Comparison of ENCODE assay signal across 13 cellular contexts in genomic region chr19:35736913-35737886, GRCh38. TPM values are rescaled to one million over a fixed set of nuclear protein-coding genes. Genes with fewer than 3 reads are reported as not detected.
A peak's percentile ranks its signal among the peaks of the same experiment; 100 is the strongest.
DNase-seq lines count a peak whose midpoint lies in the region; ATAC-seq, FAIRE-seq and TF ChIP-seq lines count a peak whose summit lies in the region.
"Had no signal": no experiment of that assay in that cellular context is flagged by ENCODE, and none has a peak within 500 bp of the region (broad histone marks: within the 10 kb centered on the region; RNA-seq: fewer than 3 reads in every experiment).

No MANE protein-coding gene starts in this region.

- peaks cover 15% of the 10 kb centered on the region for H3K27me3 Mint-ChIP-seq in HFFc6 (ENCODE audit: insufficient read depth)
- no peaks in the 10 kb centered on the region for H3K27me3 Mint-ChIP-seq in activated naive CD8-positive, alpha-beta T cell treated with anti-CD3 and anti-CD28 coated beads for 36 hours
- H3K27me3 Mint-ChIP-seq: natural killer cell treated with Interleukin-12 subunit alpha and Interleukin-12 subunit beta and Interleukin-15 and Interleukin-18, amount 100 ng/mL, for 72 hours had no signal

- peaks cover 16% of the 10 kb centered on the region for H3K4me1 Mint-ChIP-seq in HFFc6 (ENCODE audit: low read depth)
- H3K4me1 Mint-ChIP-seq in activated naive CD8-positive, alpha-beta T cell treated with anti-CD3 and anti-CD28 coated beads for 36 hours, result peaks cover 24% of the 10 kb centered on the region

- H3K27ac Mint-ChIP-seq in HFFc6, result no peak overlapping the region
- H3K27ac Mint-ChIP-seq in activated naive CD8-positive, alpha-beta T cell treated with anti-CD3 and anti-CD28 coated beads for 36 hours, result peak overlapping the region; percentile 73

- no peak overlapping the region for H3K4me3 ChIP-seq in neutrophil (ENCODE audit: low read depth in 1 of 2, low read length in 1 of 2)

- no peaks in the 10 kb centered on the region for H3K9me3 Mint-ChIP-seq in HFFc6
- no peaks in the 10 kb centered on the region for H3K9me3 Mint-ChIP-seq in activated naive CD8-positive, alpha-beta T cell treated with anti-CD3 and anti-CD28 coated beads for 36 hours
- H3K9me3 Mint-ChIP-seq: natural killer cell treated with Interleukin-12 subunit alpha and Interleukin-12 subunit beta and Interleukin-15 and Interleukin-18, amount 100 ng/mL, for 72 hours had no signal

- ATAC-seq in HG03354 (IDR thresholded peaks at IDR 0.05; ENCODE audit: poor library complexity, severe bottlenecking, unreplicated experiment), result no peak
- ATAC-seq: natural killer cell treated with Interleukin-12 subunit alpha and Interleukin-12 subunit beta and Interleukin-15 and Interleukin-18, amount 100 ng/mL, for 72 hours had no signal

- no peak for FAIRE-seq in urothelium cell line (lab: Jason Lieb, UNC)

- H3K27ac ChIP-seq in neutrophil, result peak overlapping the region; percentile 19

- H3K9me3 ChIP-seq in neutrophil, result no peaks in the 10 kb centered on the region

- H3K36me3 ChIP-seq in neutrophil, result peaks cover 77% of the 10 kb centered on the region

- peaks cover 26 to 29% of the 10 kb centered on the region in 2 experiments for H3K4me1 ChIP-seq in neutrophil (ENCODE audit: control insufficient read depth in 1 of 2, insufficient read depth in 1 of 2, low read depth in 1 of 2, low read length in 1 of 2)

- peaks cover 9% of the 10 kb centered on the region for H3K36me3 Mint-ChIP-seq in HFFc6 (ENCODE audit: low read depth)
- peaks cover 30% of the 10 kb centered on the region for H3K36me3 Mint-ChIP-seq in activated naive CD8-positive, alpha-beta T cell treated with anti-CD3 and anti-CD28 coated beads for 36 hours

- TF ChIP-seq CTCF in HFFc6 (IDR thresholded peaks at IDR 0.05) (peak; percentile 60), neutrophil (IDR thresholded peaks at IDR 0.05) (no peak)

- no peaks in the 10 kb centered on the region for H3K27me3 ChIP-seq in neutrophil

- no peak overlapping the region for H3K4me3 Mint-ChIP-seq in HFFc6
- H3K4me3 Mint-ChIP-seq in activated naive CD8-positive, alpha-beta T cell treated with anti-CD3 and anti-CD28 coated beads for 36 hours, result no peak overlapping the region
- H3K4me3 Mint-ChIP-seq: natural killer cell treated with Interleukin-12 subunit alpha and Interleukin-12 subunit beta and Interleukin-15 and Interleukin-18, amount 100 ng/mL, for 72 hours had no signal

- DNase-seq in NCI-H82 (lab: John Stamatoyannopoulos, UW) (peak; percentile 14), NCI-H82 treated with DMSO at 0.1 percent for 48 hours (lab: John Stamatoyannopoulos, UW; ENCODE audit: unreplicated experiment) (no peak), HFFc6 (no peak), urothelium cell line (ENCODE audit: low spot score) (no peak), AG08395 (ENCODE audit: low spot score) (no peak)
- peak; percentile 31 for DNase-seq in activated naive CD8-positive, alpha-beta T cell treated with anti-CD3 and anti-CD28 coated beads for 36 hours
- DNase-seq: dermis blood vessel endothelial cell; NCI-H1436; SHP77; stimulated activated CD4-positive, alpha-beta T cell treated with anti-CD3 and anti-CD28 coated beads, Interleukin-2, amount 100 ng/mL, for 24 hours had no signal

RNA-seq across cellular contexts. Expression of gene IGFLR1, which starts 5.1 kb away (rescaled TPM):
- total RNA-seq in HFFc6 (2021; fragmentation: NEBNext Ultra II Directional; extraction: Animal tissue kit (Norgen Biotek cat#: 25700)), result 1 to 10 TPM in 4 of 6 experiments, under 1 TPM in 2; 0.76 to 2.8 (median 1.4) TPM
- total RNA-seq in activated naive CD8-positive, alpha-beta T cell treated with anti-CD3 and anti-CD28 coated beads for 36 hours, result 10 to 100 TPM; 79.2 to 80.6 TPM

RNA-seq across cellular contexts. Expression of gene U2AF1L4, which starts 8.0 kb away (rescaled TPM):
- total RNA-seq in HFFc6 (2021; fragmentation: NEBNext Ultra II Directional; extraction: Animal tissue kit (Norgen Biotek cat#: 25700)), result 10 to 100 TPM; 18.0 to 20.8 (median 18.7) TPM
- total RNA-seq in activated naive CD8-positive, alpha-beta T cell treated with anti-CD3 and anti-CD28 coated beads for 36 hours, result 10 to 100 TPM; 42.3 to 43.9 TPM

RNA-seq across cellular contexts. Expression of gene PSENEN, which starts 8.3 kb away (rescaled TPM):
- 10 to 100 TPM; 68.2 to 86.6 (median 74.9) TPM for total RNA-seq in HFFc6 (2021; fragmentation: NEBNext Ultra II Directional; extraction: Animal tissue kit (Norgen Biotek cat#: 25700))
- 10 to 100 TPM; 38.5 to 41.6 TPM for total RNA-seq in activated naive CD8-positive, alpha-beta T cell treated with anti-CD3 and anti-CD28 coated beads for 36 hours

RNA-seq across cellular contexts. Expression of gene LIN37, which starts 11.2 kb away (rescaled TPM):
- total RNA-seq in HFFc6 (2021; fragmentation: NEBNext Ultra II Directional; extraction: Animal tissue kit (Norgen Biotek cat#: 25700)), result 1 to 10 TPM; 6.0 to 9.9 (median 8.7) TPM
- 1 to 10 TPM; 5.1 to 7.0 TPM for total RNA-seq in activated naive CD8-positive, alpha-beta T cell treated with anti-CD3 and anti-CD28 coated beads for 36 hours

RNA-seq across cellular contexts. Expression of gene KMT2B, which starts 19.4 kb away (rescaled TPM):
- 10 to 100 TPM; 20.1 to 24.4 (median 21.7) TPM for total RNA-seq in HFFc6 (2021; fragmentation: NEBNext Ultra II Directional; extraction: Animal tissue kit (Norgen Biotek cat#: 25700))
- total RNA-seq in activated naive CD8-positive, alpha-beta T cell treated with anti-CD3 and anti-CD28 coated beads for 36 hours, result 10 to 100 TPM; 42.2 to 45.5 TPM

Comparison
In these comparisons a context has a peak if more than half of its experiments do, and no peak if none do; other contexts are left out.
1. DNase-seq: peak in NCI-H82 (single experiment) and activated naive CD8-positive, alpha-beta T cell treated with anti-CD3 and anti-CD28 coated beads for 36 hours (single experiment); none in NCI-H82 treated with DMSO at 0.1 percent for 48 hours (single experiment), HFFc6 (single experiment), urothelium cell line (single experiment) and AG08395 (single experiment).
2. RNA of gene IGFLR1, which starts 5.1 kb away (total RNA-seq): 79.2 to 80.6 TPM in activated naive CD8-positive, alpha-beta T cell treated with anti-CD3 and anti-CD28 coated beads for 36 hours; 0.76 to 2.8 TPM in HFFc6; every median in the first group is over 10 times any median in the second.